25 cellular contexts compared by ENCODE assay signal in genomic region chr16:86919531-86920305, GRCh38.
"Had no signal": no experiment of that assay in that cellular context is flagged by ENCODE, and none has a peak within 500 bp of the region (broad histone marks: within the 10 kb centered on the region; RNA-seq: fewer than 3 reads in every experiment).

No MANE protein-coding gene starts in this region.

- H3K9me3 Mint-ChIP-seq: activated T-helper 1 cell treated with anti-CD3 and anti-CD28 coated beads, Interleukin-12 subunit alpha, Interleukin-12 subunit beta, Interleukin-2, Interleukin-4 antibody, amounts not matched to agents 30 ng/mL and 10 ng/mL and 1 ng/mL, durations not matched to agents 14 hours and 24 hours and 36 hours; stimulated activated effector memory CD8-positive, alpha-beta T cell treated with anti-CD3 and anti-CD28 coated beads, Interleukin-12 subunit alpha, Interleukin-12 subunit beta, amount 100 ng/mL, for 72 hours; T-helper 2 cell treated with Interferon-gamma antibody and Interleukin-4, amounts not matched to agents 5 μg/mL and 100 μg/mL, for 36 hours had no signal

- H3K27ac ChIP-seq: brain microvascular endothelial cell, coronary artery, dorsolateral prefrontal cortex, parathyroid adenoma, right lobe of liver, skin epidermis, thoracic aorta, uterus had no signal

- H3K36me3 ChIP-seq: brain microvascular endothelial cell, right lobe of liver, thoracic aorta, uterus had no signal

- H3K4me3 Mint-ChIP-seq: activated T-helper 1 cell treated with anti-CD3 and anti-CD28 coated beads, Interleukin-12 subunit alpha, Interleukin-12 subunit beta, Interleukin-2, Interleukin-4 antibody, amounts not matched to agents 30 ng/mL and 10 ng/mL and 1 ng/mL, durations not matched to agents 14 hours and 24 hours and 36 hours; stimulated activated effector memory CD8-positive, alpha-beta T cell treated with anti-CD3 and anti-CD28 coated beads, Interleukin-12 subunit alpha, Interleukin-12 subunit beta, amount 100 ng/mL, for 72 hours; stimulated activated naive CD8-positive, alpha-beta T cell treated with anti-CD3 and anti-CD28 coated beads, Interleukin-15, Interleukin-2, amounts not matched to agents 100 ng/mL and 50 ng/mL, for 24 hours; T-helper 2 cell treated with Interferon-gamma antibody and Interleukin-4, amounts not matched to agents 5 μg/mL and 100 μg/mL, for 36 hours had no signal

- ATAC-seq: activated CD4-positive, CD25-positive, alpha-beta regulatory T cell treated with anti-CD3 and anti-CD28 coated beads, Interleukin-2, amount 50 U/mL, for 24 hours; left ventricle myocardium superior; right lobe of liver; stimulated activated effector memory CD8-positive, alpha-beta T cell treated with anti-CD3 and anti-CD28 coated beads, Interleukin-12 subunit alpha, Interleukin-12 subunit beta, amount 100 ng/mL, for 72 hours had no signal

- H3K27ac Mint-ChIP-seq: activated T-helper 1 cell treated with anti-CD3 and anti-CD28 coated beads, Interleukin-12 subunit alpha, Interleukin-12 subunit beta, Interleukin-2, Interleukin-4 antibody, amounts not matched to agents 30 ng/mL and 10 ng/mL and 1 ng/mL, durations not matched to agents 14 hours and 24 hours and 36 hours; stimulated activated effector memory CD8-positive, alpha-beta T cell treated with anti-CD3 and anti-CD28 coated beads, Interleukin-12 subunit alpha, Interleukin-12 subunit beta, amount 100 ng/mL, for 72 hours; stimulated activated naive CD8-positive, alpha-beta T cell treated with anti-CD3 and anti-CD28 coated beads, Interleukin-15, Interleukin-2, amounts not matched to agents 100 ng/mL and 50 ng/mL, for 24 hours; T-helper 2 cell treated with Interferon-gamma antibody and Interleukin-4, amounts not matched to agents 5 μg/mL and 100 μg/mL, for 36 hours had no signal

- H3K4me1 ChIP-seq: parathyroid adenoma, right lobe of liver, uterus had no signal

- H3K36me3 Mint-ChIP-seq: stimulated activated effector memory CD8-positive, alpha-beta T cell treated with anti-CD3 and anti-CD28 coated beads, Interleukin-12 subunit alpha, Interleukin-12 subunit beta, amount 100 ng/mL, for 72 hours had no signal

- H3K27me3 ChIP-seq: brain microvascular endothelial cell, right lobe of liver, uterus had no signal

- DNase-seq: activated CD4-positive, alpha-beta T cell treated with anti-CD3 and anti-CD28 coated beads for 48 hours; activated CD4-positive, alpha-beta T cell treated with anti-CD3 and anti-CD28 coated beads, Interleukin-2, amount 50 U/mL, for 48 hours; activated CD8-positive, alpha-beta memory T cell treated with anti-CD3 and anti-CD28 coated beads for 24 hours; activated gamma-delta T cell treated with Interleukin-2 at 50 U/mL for 16 hours; activated naive CD4-positive, alpha-beta T cell treated with anti-CD3 and anti-CD28 coated beads, Interleukin-2, amount 50 U/mL, for 16 hours; amniotic stem cell; brain microvascular endothelial cell; effector memory CD4-positive, alpha-beta T cell; left ventricle myocardium superior; nucleus accumbens; right lobe of liver; stimulated activated CD4-positive, alpha-beta T cell treated with anti-CD3 and anti-CD28 coated beads, Interleukin-4, amount 100 ng/mL, for 24 hours; T-helper 1 cell; trophoblast cell; uterus had no signal

- H3K4me3 ChIP-seq: coronary artery, dorsolateral prefrontal cortex, right lobe of liver, skin epidermis, thoracic aorta, uterus had no signal

- H3K4me1 Mint-ChIP-seq: stimulated activated effector memory CD8-positive, alpha-beta T cell treated with anti-CD3 and anti-CD28 coated beads, Interleukin-12 subunit alpha, Interleukin-12 subunit beta, amount 100 ng/mL, for 72 hours had no signal

- H3K9me3 ChIP-seq: right lobe of liver, thoracic aorta, uterus had no signal
